17 cellular contexts compared by ENCODE assay signal in genomic region chr5:157168286-157168685, GRCh38. TPM values are rescaled to one million over a fixed set of nuclear protein-coding genes. Genes with fewer than 3 reads are reported as not detected.
DNase-seq lines count a peak whose midpoint lies in the region; ATAC-seq lines count a peak whose summit lies in the region.
"Had no signal": no experiment of that assay in that cellular context is flagged by ENCODE, and none has a peak within 500 bp of the region (broad histone marks: within the 10 kb centered on the region; RNA-seq: fewer than 3 reads in every experiment).

No MANE protein-coding gene starts in this region.

- H3K4me3 Mint-ChIP-seq in T-cell = no peak overlapping the region
- H3K4me3 Mint-ChIP-seq in activated T-helper 2 cell treated with anti-CD3 and anti-CD28 coated beads, Interferon-gamma antibody, Interleukin-2, Interleukin-4, amounts not matched to agents 10 μg/mL and 5 μg/mL and 100 μg/mL, durations not matched to agents 14 hours and 24 hours and 36 hours (ENCODE audit: low read depth) = no peak overlapping the region
- peak overlapping the region in 3 of 10 donors; percentile 13 to 81 (median 78) for H3K4me3 Mint-ChIP-seq in naive thymus-derived CD4-positive, alpha-beta T cell
- H3K4me3 Mint-ChIP-seq: H9 had no signal

- peaks cover 63 to 82% (median 71%) of the 10 kb centered on the region in 3 donors for H3K4me1 Mint-ChIP-seq in T-cell
- H3K4me1 Mint-ChIP-seq in activated T-helper 2 cell treated with anti-CD3 and anti-CD28 coated beads, Interferon-gamma antibody, Interleukin-2, Interleukin-4, amounts not matched to agents 10 μg/mL and 5 μg/mL and 100 μg/mL, durations not matched to agents 14 hours and 24 hours and 36 hours (ENCODE audit: low read depth) = peaks cover 75% of the 10 kb centered on the region
- peaks cover 36 to 84% (median 75%) of the 10 kb centered on the region in 7 donors for H3K4me1 Mint-ChIP-seq in naive thymus-derived CD4-positive, alpha-beta T cell

- intact Hi-C loops in activated T-helper 2 cell treated with anti-CD3 and anti-CD28 coated beads, Interferon-gamma antibody, Interleukin-2, Interleukin-4, amounts not matched to agents 10 μg/mL and 5 μg/mL and 100 μg/mL, durations not matched to agents 14 hours and 24 hours and 36 hours (cut with micrococcal nuclease) = no loop called here
- intact Hi-C loops in naive thymus-derived CD4-positive, alpha-beta T cell (cut with micrococcal nuclease) = no loop called here

- H3K27ac ChIP-seq in naive thymus-derived CD4-positive, alpha-beta T cell (ENCODE audit: low read depth, low read length) = no peak overlapping the region

- H3K27me3 Mint-ChIP-seq in T-cell = no peaks in the 10 kb centered on the region
- H3K27me3 Mint-ChIP-seq in activated T-helper 2 cell treated with anti-CD3 and anti-CD28 coated beads, Interferon-gamma antibody, Interleukin-2, Interleukin-4, amounts not matched to agents 10 μg/mL and 5 μg/mL and 100 μg/mL, durations not matched to agents 14 hours and 24 hours and 36 hours (ENCODE audit: low read depth) = no peaks in the 10 kb centered on the region
- H3K27me3 Mint-ChIP-seq in naive thymus-derived CD4-positive, alpha-beta T cell = no peaks in the 10 kb centered on the region
- H3K27me3 Mint-ChIP-seq: CD4-positive, CD25-positive, alpha-beta regulatory T cell had no signal

- H3K4me3 ChIP-seq in naive thymus-derived CD4-positive, alpha-beta T cell (ENCODE audit: low read length) = no peak overlapping the region

- peaks cover 0 to 4% (median 3%) of the 10 kb centered on the region in 3 donors for H3K9me3 Mint-ChIP-seq in T-cell
- H3K9me3 Mint-ChIP-seq in activated T-helper 2 cell treated with anti-CD3 and anti-CD28 coated beads, Interferon-gamma antibody, Interleukin-2, Interleukin-4, amounts not matched to agents 10 μg/mL and 5 μg/mL and 100 μg/mL, durations not matched to agents 14 hours and 24 hours and 36 hours = peaks cover 12% of the 10 kb centered on the region
- H3K9me3 Mint-ChIP-seq in naive thymus-derived CD4-positive, alpha-beta T cell = peaks cover 0 to 12% (median 6%) of the 10 kb centered on the region in 11 donors

- DNase-seq in activated T-cell treated with anti-CD3 and anti-CD28 coated beads, Interleukin-2, amount 50 U/mL, for 48 hours = peak; percentile 19
- no peak for DNase-seq in activated T-cell treated with anti-CD3 and anti-CD28 coated beads for 4 hours
- no peak for DNase-seq in T-cell
- DNase-seq in activated T-helper 2 cell treated with anti-CD3 and anti-CD28 coated beads, Interferon-gamma antibody, Interleukin-2, Interleukin-4, amounts not matched to agents 10 μg/mL and 5 μg/mL and 100 μg/mL, durations not matched to agents 14 hours and 24 hours and 36 hours (ENCODE audit: low spot score) = peak; percentile 0
- no peak for DNase-seq in naive thymus-derived CD4-positive, alpha-beta T cell
- DNase-seq in midbrain (lab: John Stamatoyannopoulos, UW) = no peak
- DNase-seq: Calu3; CD4-positive, CD25-positive, alpha-beta regulatory T cell; H9; Kasumi-1; NCI-H1930; NCI-H2171; NCI-H446 treated with DMSO at 0.1 percent for 48 hours; NCI-H748 treated with DMSO at 0.1 percent for 48 hours had no signal

- no peaks in the 10 kb centered on the region for H3K27me3 ChIP-seq in naive thymus-derived CD4-positive, alpha-beta T cell (ENCODE audit: control insufficient read depth in 2 of 2, insufficient read depth in 2 of 2, low read length in 2 of 2)

- no peaks in the 10 kb centered on the region for H3K9me3 ChIP-seq in naive thymus-derived CD4-positive, alpha-beta T cell (ENCODE audit: control insufficient read depth in 2 of 3, low read length in 3 of 3)

- ATAC-seq in T-cell (replicated peaks in 1 of 4) = no peak
- no peak for ATAC-seq in naive thymus-derived CD4-positive, alpha-beta T cell
- no peak for ATAC-seq in GM19455 (IDR thresholded peaks at IDR 0.05; ENCODE audit: unreplicated experiment)
- ATAC-seq in HG03460 (IDR thresholded peaks at IDR 0.05; ENCODE audit: unreplicated experiment) = no peak

- CTCF ChIA-PET in T-cell (lab: Charles Lee) = interaction anchor here (0.6 to 1.8 kb wide), 7 partner anchors 9 to 229 kb away, joined by 3 to 15 read pairs (median 4); no protein-coding TSS in a partner anchor
- CTCF ChIA-PET in naive thymus-derived CD4-positive, alpha-beta T cell (lab: Charles Lee) = interaction anchor here (0.7 to 1.7 kb wide), 6 partner anchors 8 to 159 kb away, joined by 3 to 9 read pairs (median 4); partner anchors contain the start of gene ITK

- H3K36me3 ChIP-seq in naive thymus-derived CD4-positive, alpha-beta T cell (ENCODE audit: control insufficient read depth in 2 of 3, insufficient read depth in 3 of 3, low read length in 3 of 3) = no peaks in the 10 kb centered on the region

- no peaks in the 10 kb centered on the region for H3K36me3 Mint-ChIP-seq in T-cell
- H3K36me3 Mint-ChIP-seq in activated T-helper 2 cell treated with anti-CD3 and anti-CD28 coated beads, Interferon-gamma antibody, Interleukin-2, Interleukin-4, amounts not matched to agents 10 μg/mL and 5 μg/mL and 100 μg/mL, durations not matched to agents 14 hours and 24 hours and 36 hours (ENCODE audit: low read depth) = peaks cover 17% of the 10 kb centered on the region
- H3K36me3 Mint-ChIP-seq in naive thymus-derived CD4-positive, alpha-beta T cell = peaks cover 0 to 4% (median 0%) of the 10 kb centered on the region in 5 donors
- H3K36me3 Mint-ChIP-seq: CD4-positive, CD25-positive, alpha-beta regulatory T cell had no signal

- H3K27ac Mint-ChIP-seq in T-cell = peak overlapping the region; percentile 22 to 55
- peak overlapping the region; percentile 86 for H3K27ac Mint-ChIP-seq in activated T-helper 2 cell treated with anti-CD3 and anti-CD28 coated beads, Interferon-gamma antibody, Interleukin-2, Interleukin-4, amounts not matched to agents 10 μg/mL and 5 μg/mL and 100 μg/mL, durations not matched to agents 14 hours and 24 hours and 36 hours
- H3K27ac Mint-ChIP-seq in naive thymus-derived CD4-positive, alpha-beta T cell = peak overlapping the region in 5 of 9 donors; percentile 72 to 93 (median 90)
- H3K27ac Mint-ChIP-seq: H9 had no signal

- peaks cover 26 to 42% of the 10 kb centered on the region in 2 donors for H3K4me1 ChIP-seq in naive thymus-derived CD4-positive, alpha-beta T cell (ENCODE audit: control insufficient read depth in 2 of 2, insufficient read depth in 2 of 2, low read length in 2 of 2)

- POLR2A ChIA-PET in T-cell (lab: Charles Lee) = interaction anchor here in 1 of 2 donors (0.5 to 0.9 kb wide), 4 partner anchors 12 to 59 kb away, joined by 3 to 4 read pairs (median 3); partner anchors contain the start of gene ITK
- POLR2A ChIA-PET in naive thymus-derived CD4-positive, alpha-beta T cell (lab: Charles Lee) = interaction anchor here (0.9 to 3.2 kb wide), 10 partner anchors 8 to 104 kb away, joined by 3 to 27 read pairs (median 4); partner anchors contain the start of gene ITK

RNA-seq across cellular contexts. Expression of gene GARIN3, which starts 2.2 kb away (rescaled TPM):
- total RNA-seq in T-cell = not detected
- 0.23 and 0.30 TPM in 2 replicates for total RNA-seq in activated T-helper 2 cell treated with anti-CD3 and anti-CD28 coated beads, Interferon-gamma antibody, Interleukin-2, Interleukin-4, amounts not matched to agents 10 μg/mL and 5 μg/mL and 100 μg/mL, durations not matched to agents 14 hours and 24 hours and 36 hours
- not detected for total RNA-seq in naive thymus-derived CD4-positive, alpha-beta T cell
- under 1 TPM in 1 of 2 donors, not detected in 1; 0.07 TPM for polyA plus RNA-seq in naive thymus-derived CD4-positive, alpha-beta T cell
- total RNA-seq: A673; Calu3; CD4-positive, CD25-positive, alpha-beta regulatory T cell; H9 had no signal
- polyA plus RNA-seq: CD4-positive, CD25-positive, alpha-beta regulatory T cell had no signal

RNA-seq across cellular contexts. Expression of gene ITK, which starts 12.4 kb away (rescaled TPM):
- 100 to 1,000 TPM; 286 to 466 (median 338) TPM for total RNA-seq in T-cell
- 313 and 319 TPM in 2 replicates for total RNA-seq in activated T-helper 2 cell treated with anti-CD3 and anti-CD28 coated beads, Interferon-gamma antibody, Interleukin-2, Interleukin-4, amounts not matched to agents 10 μg/mL and 5 μg/mL and 100 μg/mL, durations not matched to agents 14 hours and 24 hours and 36 hours
- total RNA-seq in naive thymus-derived CD4-positive, alpha-beta T cell = 100 to 1,000 TPM; 278 to 481 (median 324) TPM
- 100 to 1,000 TPM; 183 to 245 TPM for polyA plus RNA-seq in naive thymus-derived CD4-positive, alpha-beta T cell
- total RNA-seq: A673, Calu3 had no signal

RNA-seq across cellular contexts. Expression of gene MED7, which starts 25.6 kb away (rescaled TPM):
- total RNA-seq in T-cell = 10 to 100 TPM in 3 of 5 donors, 1 to 10 TPM in 2; 5.7 to 14.9 (median 13.1) TPM
- total RNA-seq in activated T-helper 2 cell treated with anti-CD3 and anti-CD28 coated beads, Interferon-gamma antibody, Interleukin-2, Interleukin-4, amounts not matched to agents 10 μg/mL and 5 μg/mL and 100 μg/mL, durations not matched to agents 14 hours and 24 hours and 36 hours = 12.5 and 13.1 TPM in 2 replicates
- total RNA-seq in naive thymus-derived CD4-positive, alpha-beta T cell = 10 to 100 TPM in 3 of 5 experiments, 1 to 10 TPM in 2; 5.8 to 18.5 (median 14.2) TPM
- 10 to 100 TPM; 13.5 to 20.5 TPM for polyA plus RNA-seq in naive thymus-derived CD4-positive, alpha-beta T cell

RNA-seq across cellular contexts. Expression of gene HAVCR2, which starts 59.4 kb away (rescaled TPM):
- 1 to 10 TPM; 2.2 to 4.6 (median 3.2) TPM for total RNA-seq in T-cell
- total RNA-seq in activated T-helper 2 cell treated with anti-CD3 and anti-CD28 coated beads, Interferon-gamma antibody, Interleukin-2, Interleukin-4, amounts not matched to agents 10 μg/mL and 5 μg/mL and 100 μg/mL, durations not matched to agents 14 hours and 24 hours and 36 hours = 48.6 and 50.5 TPM in 2 replicates
- 100 to 1,000 TPM in 1 of 5 experiments, 10 to 100 TPM in 1, 1 to 10 TPM in 3; 5.1 to 110 (median 5.5) TPM for total RNA-seq in naive thymus-derived CD4-positive, alpha-beta T cell
- polyA plus RNA-seq in naive thymus-derived CD4-positive, alpha-beta T cell = 1 to 10 TPM; 2.2 to 4.7 TPM
- total RNA-seq: H9 had no signal

Comparison
In these comparisons a context has a peak if more than half of its experiments do, and no peak if none do; other contexts are left out.
1. DNase-seq: peak in activated T-cell treated with anti-CD3 and anti-CD28 coated beads, Interleukin-2, amount 50 U/mL, for 48 hours (2 of 2) and activated T-helper 2 cell treated with anti-CD3 and anti-CD28 coated beads, Interferon-gamma antibody, Interleukin-2, Interleukin-4, amounts not matched to agents 10 μg/mL and 5 μg/mL and 100 μg/mL, durations not matched to agents 14 hours and 24 hours and 36 hours (single experiment); none in activated T-cell treated with anti-CD3 and anti-CD28 coated beads for 4 hours (single experiment), T-cell (0 of 34), naive thymus-derived CD4-positive, alpha-beta T cell (0 of 9) and midbrain (single experiment).
2. H3K27ac Mint-ChIP-seq: peak in every context shown above with its lines; median percentile 90 in naive thymus-derived CD4-positive, alpha-beta T cell; 86 in activated T-helper 2 cell treated with anti-CD3 and anti-CD28 coated beads, Interferon-gamma antibody, Interleukin-2, Interleukin-4, amounts not matched to agents 10 μg/mL and 5 μg/mL and 100 μg/mL, durations not matched to agents 14 hours and 24 hours and 36 hours; 38 in T-cell.